In the genomic region with DNA sequence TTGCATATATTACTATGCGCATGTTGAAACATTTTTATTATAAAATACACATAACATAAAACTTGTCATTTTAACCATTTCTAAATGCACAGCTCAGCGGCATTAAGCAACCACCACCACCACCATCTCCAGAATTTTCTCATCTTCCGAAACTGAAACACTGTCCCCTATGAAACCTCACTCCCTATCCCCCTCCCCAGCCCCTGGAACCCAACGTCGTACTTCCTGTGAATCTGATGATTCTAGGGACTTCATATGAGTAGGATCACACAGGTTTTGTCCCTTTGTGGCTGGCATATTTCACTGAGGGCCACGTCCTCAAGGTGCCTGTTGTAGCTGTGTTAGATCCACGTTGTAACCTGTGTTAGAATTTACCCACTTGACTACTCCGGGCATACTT, we compare ENCODE assay signal across 9 cellular contexts. TPM values are rescaled to one million over a fixed set of nuclear protein-coding genes. Genes with fewer than 3 reads are reported as not detected.
DNase-seq lines count a peak whose midpoint lies in the region; ATAC-seq and TF ChIP-seq lines count a peak whose summit lies in the region.
"Had no signal": no experiment of that assay in that cellular context is flagged by ENCODE, and none has a peak within 500 bp of the region (broad histone marks: within the 10 kb centered on the region; RNA-seq: fewer than 3 reads in every experiment).

No MANE protein-coding gene starts in this region.

- H3K4me1 ChIP-seq in right lobe of liver (peaks cover 0 to 13% (median 5%) of the 10 kb centered on the region in 4 donors), tibial nerve (peaks cover 0 to 38% (median 16%) of the 10 kb centered on the region in 4 donors)

- intact Hi-C loops in activated T-helper 2 cell treated with anti-CD3 and anti-CD28 coated beads, Interferon-gamma antibody, Interleukin-2, Interleukin-4, amounts not matched to agents 10 μg/mL and 5 μg/mL and 100 μg/mL, durations not matched to agents 14 hours and 24 hours and 36 hours (cut with micrococcal nuclease), result loop anchor here (5.0 to 10.0 kb wide), 3 partner anchors 37 to 120 kb away; partner anchors contain the start of genes PIAS4 and ZBTB7A
- intact Hi-C loops in right lobe of liver (cut with DNase I), result no loop called here

- no peak for DNase-seq in activated naive CD4-positive, alpha-beta T cell treated with anti-CD3 and anti-CD28 coated beads, Interleukin-2, amount 10 ng/mL, durations not matched to agents 7 days and 5 days
- no peak for DNase-seq in activated naive CD4-positive, alpha-beta T cell treated with Interleukin-2 at 50 U/mL for 16 hours
- no peak for DNase-seq in activated T-helper 2 cell treated with anti-CD3 and anti-CD28 coated beads, Interferon-gamma antibody, Interleukin-2, Interleukin-4, amounts not matched to agents 10 μg/mL and 5 μg/mL and 100 μg/mL, durations not matched to agents 14 hours and 24 hours and 36 hours (ENCODE audit: low spot score)
- DNase-seq in right lobe of liver (no peak), tibial nerve (ENCODE audit: low spot score in 2 of 2) (no peak), islet precursor cell (no peak)

- no peaks in the 10 kb centered on the region for H3K9me3 Mint-ChIP-seq in activated naive CD4-positive, alpha-beta T cell treated with anti-CD3 and anti-CD28 coated beads, Interleukin-2, amount 10 ng/mL, durations not matched to agents 7 days and 5 days
- H3K9me3 Mint-ChIP-seq in activated T-helper 2 cell treated with anti-CD3 and anti-CD28 coated beads, Interferon-gamma antibody, Interleukin-2, Interleukin-4, amounts not matched to agents 10 μg/mL and 5 μg/mL and 100 μg/mL, durations not matched to agents 14 hours and 24 hours and 36 hours, result no peaks in the 10 kb centered on the region

- H3K27me3 Mint-ChIP-seq in activated naive CD4-positive, alpha-beta T cell treated with anti-CD3 and anti-CD28 coated beads, Interleukin-2, amount 10 ng/mL, durations not matched to agents 7 days and 5 days, result no peaks in the 10 kb centered on the region
- H3K27me3 Mint-ChIP-seq in activated T-helper 2 cell treated with anti-CD3 and anti-CD28 coated beads, Interferon-gamma antibody, Interleukin-2, Interleukin-4, amounts not matched to agents 10 μg/mL and 5 μg/mL and 100 μg/mL, durations not matched to agents 14 hours and 24 hours and 36 hours (ENCODE audit: low read depth), result no peaks in the 10 kb centered on the region

- H3K4me1 Mint-ChIP-seq in activated naive CD4-positive, alpha-beta T cell treated with anti-CD3 and anti-CD28 coated beads, Interleukin-2, amount 10 ng/mL, durations not matched to agents 7 days and 5 days, result peaks cover 28% of the 10 kb centered on the region
- H3K4me1 Mint-ChIP-seq in activated T-helper 2 cell treated with anti-CD3 and anti-CD28 coated beads, Interferon-gamma antibody, Interleukin-2, Interleukin-4, amounts not matched to agents 10 μg/mL and 5 μg/mL and 100 μg/mL, durations not matched to agents 14 hours and 24 hours and 36 hours (ENCODE audit: low read depth), result peaks cover 17% of the 10 kb centered on the region

- no peak for TF ChIP-seq POLR2A in right lobe of liver (IDR thresholded peaks at IDR 0.05)
- TF ChIP-seq POLR2A in tibial nerve (IDR thresholded peaks at IDR 0.05), result no peak

- peak overlapping the region; percentile 64 for H3K4me3 Mint-ChIP-seq in activated naive CD4-positive, alpha-beta T cell treated with anti-CD3 and anti-CD28 coated beads, Interleukin-2, amount 10 ng/mL, durations not matched to agents 7 days and 5 days
- H3K4me3 Mint-ChIP-seq in activated T-helper 2 cell treated with anti-CD3 and anti-CD28 coated beads, Interferon-gamma antibody, Interleukin-2, Interleukin-4, amounts not matched to agents 10 μg/mL and 5 μg/mL and 100 μg/mL, durations not matched to agents 14 hours and 24 hours and 36 hours (ENCODE audit: low read depth), result peak overlapping the region; percentile 77

- TF ChIP-seq CTCF in right lobe of liver (IDR thresholded peaks at IDR 0.05), result no peak
- no peak for TF ChIP-seq CTCF in tibial nerve (IDR thresholded peaks at IDR 0.05)

- peaks cover 3% of the 10 kb centered on the region for H3K36me3 Mint-ChIP-seq in activated naive CD4-positive, alpha-beta T cell treated with anti-CD3 and anti-CD28 coated beads, Interleukin-2, amount 10 ng/mL, durations not matched to agents 7 days and 5 days
- peaks cover 3% of the 10 kb centered on the region for H3K36me3 Mint-ChIP-seq in activated T-helper 2 cell treated with anti-CD3 and anti-CD28 coated beads, Interferon-gamma antibody, Interleukin-2, Interleukin-4, amounts not matched to agents 10 μg/mL and 5 μg/mL and 100 μg/mL, durations not matched to agents 14 hours and 24 hours and 36 hours (ENCODE audit: low read depth)

- H3K9me3 ChIP-seq in right lobe of liver (no peaks in the 10 kb centered on the region), tibial nerve (no peaks in the 10 kb centered on the region)

- ATAC-seq in right lobe of liver (no peak), GM18861 (IDR thresholded peaks at IDR 0.05; ENCODE audit: unreplicated experiment) (no peak), esophagus mucosa (no peak)

- WGBS in right lobe of liver (ENCODE audit: insufficient coverage, low coverage, low lambda C conversion rate, missing lambda C conversion rate), result 47% methylated on average over 8 of the region's 8 CpGs
- WGBS in tibial nerve, 2 donors, result 44 to 48% methylated on average over 8 of the region's 8 CpGs

- no peak for TF ChIP-seq EP300 in tibial nerve (IDR thresholded peaks at IDR 0.05)

- H3K4me3 ChIP-seq in right lobe of liver, result peak overlapping the region in 2 of 3 donors; percentile 65 to 73
- peak overlapping the region in 2 of 4 donors; percentile 85 to 98 for H3K4me3 ChIP-seq in tibial nerve

- H3K36me3 ChIP-seq in right lobe of liver (no peaks in the 10 kb centered on the region), tibial nerve (peaks cover 0 to 13% (median 0%) of the 10 kb centered on the region in 3 donors)

- no peaks in the 10 kb centered on the region for H3K27me3 ChIP-seq in right lobe of liver
- no peaks in the 10 kb centered on the region for H3K27me3 ChIP-seq in tibial nerve

- peak overlapping the region; percentile 86 for H3K27ac Mint-ChIP-seq in activated naive CD4-positive, alpha-beta T cell treated with anti-CD3 and anti-CD28 coated beads, Interleukin-2, amount 10 ng/mL, durations not matched to agents 7 days and 5 days
- peak overlapping the region; percentile 59 for H3K27ac Mint-ChIP-seq in activated T-helper 2 cell treated with anti-CD3 and anti-CD28 coated beads, Interferon-gamma antibody, Interleukin-2, Interleukin-4, amounts not matched to agents 10 μg/mL and 5 μg/mL and 100 μg/mL, durations not matched to agents 14 hours and 24 hours and 36 hours

- H3K27ac ChIP-seq in right lobe of liver, result peak overlapping the region in 2 of 3 donors; percentile 3 to 63
- H3K27ac ChIP-seq in tibial nerve, result peak overlapping the region; percentile 50 to 86 (median 82)

- CTCF ChIA-PET in activated naive CD4-positive, alpha-beta T cell treated with anti-CD3 and anti-CD28 coated beads, Interleukin-2, amount 10 ng/mL, durations not matched to agents 7 days and 5 days (lab: Charles Lee), result no interaction called here

RNA-seq across cellular contexts. Expression of gene MAP2K2, which starts 0.7 kb away (rescaled TPM):
- 131 and 141 TPM in 2 replicates for total RNA-seq in activated T-helper 2 cell treated with anti-CD3 and anti-CD28 coated beads, Interferon-gamma antibody, Interleukin-2, Interleukin-4, amounts not matched to agents 10 μg/mL and 5 μg/mL and 100 μg/mL, durations not matched to agents 14 hours and 24 hours and 36 hours
- total RNA-seq in right lobe of liver (10 to 100 TPM; 50.2 to 75.7 (median 59.8) TPM), tibial nerve (100 to 1,000 TPM in 1 of 4 donors, 10 to 100 TPM in 3; 36.9 to 128 (median 75.0) TPM), esophagus mucosa (114 TPM)

RNA-seq across cellular contexts. Expression of gene CREB3L3, which starts 28.8 kb away (rescaled TPM):
- 1.6 and 2.5 TPM in 2 replicates for total RNA-seq in activated T-helper 2 cell treated with anti-CD3 and anti-CD28 coated beads, Interferon-gamma antibody, Interleukin-2, Interleukin-4, amounts not matched to agents 10 μg/mL and 5 μg/mL and 100 μg/mL, durations not matched to agents 14 hours and 24 hours and 36 hours
- total RNA-seq in right lobe of liver (100 to 1,000 TPM in 4 of 6 experiments, 10 to 100 TPM in 2; 50.5 to 368 (median 199) TPM), tibial nerve (not detected), esophagus mucosa (not detected)
- total RNA-seq: occipital lobe had no signal

RNA-seq across cellular contexts. Expression of gene SIRT6, which starts 57.7 kb away (rescaled TPM):
- total RNA-seq in activated T-helper 2 cell treated with anti-CD3 and anti-CD28 coated beads, Interferon-gamma antibody, Interleukin-2, Interleukin-4, amounts not matched to agents 10 μg/mL and 5 μg/mL and 100 μg/mL, durations not matched to agents 14 hours and 24 hours and 36 hours, result 34.6 and 42.4 TPM in 2 replicates
- total RNA-seq in right lobe of liver, result 10 to 100 TPM in 3 of 6 experiments, 1 to 10 TPM in 3; 7.9 to 21.6 (median 10.0) TPM
- 10 to 100 TPM; 17.7 to 41.4 (median 38.2) TPM for total RNA-seq in tibial nerve
- 13.2 TPM for total RNA-seq in esophagus mucosa

RNA-seq across cellular contexts. Expression of gene ANKRD24, which starts 57.9 kb away (rescaled TPM):
- 0.30 and 0.50 TPM in 2 replicates for total RNA-seq in activated T-helper 2 cell treated with anti-CD3 and anti-CD28 coated beads, Interferon-gamma antibody, Interleukin-2, Interleukin-4, amounts not matched to agents 10 μg/mL and 5 μg/mL and 100 μg/mL, durations not matched to agents 14 hours and 24 hours and 36 hours
- 1 to 10 TPM; 1.2 to 4.8 (median 2.7) TPM for total RNA-seq in right lobe of liver
- 1 to 10 TPM in 1 of 4 donors, under 1 TPM in 3; 0.30 to 1.7 (median 0.61) TPM for total RNA-seq in tibial nerve
- 0.08 TPM for total RNA-seq in esophagus mucosa

RNA-seq across cellular contexts. Expression of gene ZBTB7A, which starts 57.9 kb away (rescaled TPM):
- 39.9 and 41.2 TPM in 2 replicates for total RNA-seq in activated T-helper 2 cell treated with anti-CD3 and anti-CD28 coated beads, Interferon-gamma antibody, Interleukin-2, Interleukin-4, amounts not matched to agents 10 μg/mL and 5 μg/mL and 100 μg/mL, durations not matched to agents 14 hours and 24 hours and 36 hours
- total RNA-seq in right lobe of liver (10 to 100 TPM; 19.0 to 38.5 (median 27.7) TPM), tibial nerve (10 to 100 TPM; 64.9 to 97.7 (median 86.7) TPM), esophagus mucosa (53.7 TPM)

Comparison
In these comparisons a context has a peak if more than half of its experiments do, and no peak if none do; other contexts are left out.
1. RNA of gene CREB3L3, which starts 28.8 kb away (total RNA-seq): 50.5 to 368 TPM in right lobe of liver; 1.6 to 2.5 TPM in activated T-helper 2 cell treated with anti-CD3 and anti-CD28 coated beads, Interferon-gamma antibody, Interleukin-2, Interleukin-4, amounts not matched to agents 10 μg/mL and 5 μg/mL and 100 μg/mL, durations not matched to agents 14 hours and 24 hours and 36 hours, not detected in tibial nerve and not detected in esophagus mucosa (single experiment); every median in the first group is over 10 times any median in the second.